Comparison of ENCODE assay signal across 14 cellular contexts in genomic region chr11:59079089-59079488, GRCh38. TPM values are rescaled to one million over a fixed set of nuclear protein-coding genes. Genes with fewer than 3 reads are reported as not detected.
DNase-seq lines count a peak whose midpoint lies in the region; ATAC-seq and TF ChIP-seq lines count a peak whose summit lies in the region.
"Had no signal": no experiment of that assay in that cellular context is flagged by ENCODE, and none has a peak within 500 bp of the region (broad histone marks: within the 10 kb centered on the region; RNA-seq: fewer than 3 reads in every experiment).

No MANE protein-coding gene starts in this region.

- H3K36me3 ChIP-seq in OCI-LY3 (replicated peaks; ENCODE audit: low read depth, low read length) = no peaks in the 10 kb centered on the region
- H3K36me3 ChIP-seq: HAP-1 had no signal

- H3K27me3 ChIP-seq in OCI-LY3 (ENCODE audit: low read depth, low read length) = peaks cover 25% of the 10 kb centered on the region

- DNase-seq in memory B cell (ENCODE audit: low spot score in 2 of 2) (no peak), SW480 (ENCODE audit: low spot score) (no peak), superior temporal gyrus (ENCODE audit: extremely low spot score) (no peak), NCI-H446 (lab: John Stamatoyannopoulos, UW) (no peak)
- DNase-seq: DMS 273 treated with DMSO at 0.1 percent for 48 hours had no signal

- H3K27ac ChIP-seq in OCI-LY3 (ENCODE audit: low read length) = peak overlapping the region; percentile 59
- H3K27ac ChIP-seq: A549, HL-60 had no signal

- no peak overlapping the region for H2AFZ ChIP-seq in OCI-LY3 (ENCODE audit: low read depth, low read length)

- peak overlapping the region; percentile 0 to 89 (median 64) for H3K4me3 Mint-ChIP-seq in IgD-negative memory B cell
- peak overlapping the region; percentile 56 for H3K4me3 Mint-ChIP-seq in memory B cell

- peak overlapping the region; percentile 75 to 85 (median 82) for H3K27ac Mint-ChIP-seq in IgD-negative memory B cell
- H3K27ac Mint-ChIP-seq in memory B cell = peak overlapping the region; percentile 83

- peak overlapping the region; percentile 63 for H3K4me2 ChIP-seq in OCI-LY3 (ENCODE audit: low read length)
- H3K4me2 ChIP-seq: A549 had no signal

- no peaks in the 10 kb centered on the region for H3K27me3 Mint-ChIP-seq in IgD-negative memory B cell
- peaks cover 1% of the 10 kb centered on the region for H3K27me3 Mint-ChIP-seq in memory B cell

- peaks cover 0 to 7% (median 0%) of the 10 kb centered on the region in 3 donors for H3K9me3 Mint-ChIP-seq in IgD-negative memory B cell
- peaks cover 5% of the 10 kb centered on the region for H3K9me3 Mint-ChIP-seq in memory B cell

- H3K9me3 ChIP-seq in OCI-LY3 (ENCODE audit: insufficient read depth, low read length) = no peaks in the 10 kb centered on the region
- H3K9me3 ChIP-seq: A549, HAP-1 had no signal

- H3K9ac ChIP-seq in OCI-LY3 (ENCODE audit: low read length) = no peak overlapping the region

- TF ChIP-seq CTCF in OCI-LY3 (IDR thresholded peaks at IDR 0.05; ENCODE audit: low read depth, low read length) = no peak

- no peaks in the 10 kb centered on the region for H3K79me2 ChIP-seq in OCI-LY3 (ENCODE audit: low read length)

- H3K4me3 ChIP-seq in OCI-LY3 (ENCODE audit: low read length) = peak overlapping the region; percentile 33; the same call in 1 of the 2 replicates
- H3K4me3 ChIP-seq: A549, HAP-1 had no signal

- peaks cover 5% of the 10 kb centered on the region for H3K36me3 Mint-ChIP-seq in IgD-negative memory B cell
- H3K36me3 Mint-ChIP-seq in memory B cell = peaks cover 12% of the 10 kb centered on the region

- H3K4me1 Mint-ChIP-seq in IgD-negative memory B cell (peaks cover 42 to 52% (median 42%) of the 10 kb centered on the region in 3 donors), memory B cell (peaks cover 32% of the 10 kb centered on the region)

- no peaks in the 10 kb centered on the region for H4K20me1 ChIP-seq in OCI-LY3 (ENCODE audit: insufficient read depth, low read length)

- H3K4me1 ChIP-seq in OCI-LY3 (ENCODE audit: low read length) = peaks cover 38% of the 10 kb centered on the region
- H3K4me1 ChIP-seq: A549, HAP-1 had no signal

- ATAC-seq in memory B cell (ENCODE audit: low read depth) (no peak), HG03139 (IDR thresholded peaks at IDR 0.05; ENCODE audit: unreplicated experiment) (no peak)
- ATAC-seq: A549 had no signal

RNA-seq across cellular contexts. Expression of gene GLYATL1B, which starts 7.0 kb away (rescaled TPM):
- polyA plus RNA-seq in IgD-negative memory B cell = 0.26 TPM
- polyA plus RNA-seq: A549, AG04450, BJ, H1 had no signal

RNA-seq across cellular contexts. Expression of gene FAM111B, which starts 27.9 kb away (rescaled TPM):
- 3.8 TPM for polyA plus RNA-seq in IgD-negative memory B cell
